Comparison of ENCODE assay signal across 1 cellular context in genomic region chr1:21021311-21021710, GRCh38.
TF ChIP-seq lines count a peak whose summit lies in the region.

No MANE protein-coding gene starts in this region.

TF ChIP-seq in HCT116, 20 proteins besides CTCF, POLR2A, EP300 and RAD21 (continued from another document):
- TF ChIP-seq REST (IDR thresholded peaks at IDR 0.05; ENCODE audit: low read depth) (no peak), ZFX (IDR thresholded peaks at IDR 0.05) (no peak), EGR1 (IDR thresholded peaks at IDR 0.05; ENCODE audit: low read depth) (no peak), FOSL1 (IDR thresholded peaks at IDR 0.05; ENCODE audit: low read depth) (no peak), EZH2 (IDR thresholded peaks at IDR 0.05) (no peak), JUND (IDR thresholded peaks at IDR 0.05) (no peak)
